7 cellular contexts compared by ENCODE assay signal in genomic region chr20:50958733-50959542, GRCh38. TPM values are rescaled to one million over a fixed set of nuclear protein-coding genes. Genes with fewer than 3 reads are reported as not detected.
A peak's percentile ranks its signal among the peaks of the same experiment; 100 is the strongest.
DNase-seq lines count a peak whose midpoint lies in the region; ATAC-seq, FAIRE-seq and TF ChIP-seq lines count a peak whose summit lies in the region.

MOCS3 (plus strand) TSS chr20:50958818; CDS start chr20:50958843, 25 bp downstream.

- CTCF ChIA-PET in HCT116 (lab: Charles Lee), result interaction anchor here (1.0 to 1.9 kb wide), 5 partner anchors 23 to 164 kb away, joined by 3 to 7 read pairs (median 5); partner anchors contain the start of gene BCAS4

- RAD21 ChIA-PET in HCT116 (lab: Charles Lee; ENCODE audit: low non-redundant PET in 1 of 2, low total read pairs in 2 of 2, uncharacterized antibody in 2 of 2, unreplicated experiment in 2 of 2), result no interaction called here

- WGBS in small intestine, 3 donors, result 2 to 3% (median 2%) methylated on average over 60 to 65 of the region's 65 CpGs

- no peaks in the 10 kb centered on the region for H3K9me2 ChIP-seq in HCT116 (ENCODE audit: insufficient read depth)

- H3K27me3 ChIP-seq in HCT116 (ENCODE audit: insufficient read depth, low read length), result no peaks in the 10 kb centered on the region
- H3K27me3 ChIP-seq in WERI-Rb-1 (ENCODE audit: insufficient read depth, low read depth, severe bottlenecking), result no peaks in the 10 kb centered on the region
- H3K27me3 ChIP-seq in breast epithelium, result no peaks in the 10 kb centered on the region
- H3K27me3 ChIP-seq in small intestine (ENCODE audit: control insufficient read depth in 2 of 2, insufficient read depth in 2 of 2, low read length in 2 of 2), result no peaks in the 10 kb centered on the region

- BruUV-seq in HCT116 (replicated peaks; lab: Mats Ljungman, UMichigan), result TSS peak; percentile 76

- FAIRE-seq in GM12892 (lab: Jason Lieb, UNC), result peak; percentile 94
- no peak for FAIRE-seq in small intestine (lab: Jason Lieb, UNC)

- no peak for TF ChIP-seq RAD21 in HCT116 (IDR thresholded peaks at IDR 0.05; ENCODE audit: low read depth)

- POLR2A ChIA-PET in HCT116 (lab: Charles Lee), result interaction anchor here (0.8 to 2.3 kb wide), 7 partner anchors 8 to 164 kb away, joined by 3 to 9 read pairs (median 4); partner anchors contain the start of genes ADNP and BCAS4

- DNase-seq in GM12892 (ENCODE audit: insufficient read length), result peak; percentile 57
- DNase-seq in HCT116 (ENCODE audit: low read depth, low spot score), result peak; percentile 90
- peak; percentile 95 for DNase-seq in NB4 (ENCODE audit: low read depth)
- DNase-seq in WERI-Rb-1, result peak; percentile 80
- peak; percentile 75 to 79 for DNase-seq in breast epithelium (ENCODE audit: low spot score in 2 of 2)
- peak; percentile 79 for DNase-seq in iPS-NIHi7 (ENCODE audit: extremely low spot score)
- peak; percentile 90 for DNase-seq in small intestine

- intact Hi-C loops in HCT116 (cut with micrococcal nuclease), result no loop called here
- intact Hi-C loops in breast epithelium (cut with DNase I; ENCODE audit: low total_unique reads), result no loop called here

- H3K4me2 ChIP-seq in HCT116 (ENCODE audit: low read length), result peak within 1 kb of the TSS; percentile 82

- H3K27ac ChIP-seq in HCT116 (ENCODE audit: low read depth, low read length) (peak within 1 kb of the TSS; percentile 66), WERI-Rb-1 (peak within 1 kb of the TSS; percentile 99), breast epithelium (peak within 1 kb of the TSS; percentile 94 to 96), small intestine (ENCODE audit: low read depth in 1 of 2, low read length in 1 of 2) (peak within 1 kb of the TSS; percentile 56 to 94)

- H3K4me1 ChIP-seq in HCT116 (ENCODE audit: control insufficient read depth in 1 of 2, insufficient read depth in 2 of 2, low read length in 2 of 2) (peaks cover 14 to 19% of the 10 kb centered on the region in 2 experiments), breast epithelium (peaks cover 0 to 23% of the 10 kb centered on the region in 2 donors), small intestine (ENCODE audit: control insufficient read depth in 2 of 2, insufficient read depth in 1 of 2, low read depth in 1 of 2, low read length in 1 of 2) (peaks cover 12 to 15% of the 10 kb centered on the region in 2 donors)

- H3K36me3 ChIP-seq in HCT116 (ENCODE audit: control insufficient read depth in 1 of 2, insufficient read depth in 2 of 2, low read length in 2 of 2), result peaks cover 0 to 14% of the 10 kb centered on the region in 2 experiments; a peak in 3 of 4 replicates
- H3K36me3 ChIP-seq in WERI-Rb-1, result peaks cover 25% of the 10 kb centered on the region
- H3K36me3 ChIP-seq in breast epithelium, result no peaks in the 10 kb centered on the region
- H3K36me3 ChIP-seq in small intestine (ENCODE audit: control insufficient read depth in 2 of 2, insufficient read depth in 2 of 2, low read length in 2 of 2), result peaks cover 0 to 2% of the 10 kb centered on the region in 2 donors

- no peak; the same call in 1 of the 2 replicates for TF ChIP-seq POLR2A in GM12892 (IDR thresholded peaks at IDR 0.05; ENCODE audit: low read depth, low read length)
- TF ChIP-seq POLR2A in HCT116 (IDR thresholded peaks at IDR 0.05; ENCODE audit: borderline replicate concordance, extremely low read depth, insufficient read depth, insufficient read length), result no peak
- TF ChIP-seq POLR2A in NB4 (IDR thresholded peaks at IDR 0.05; ENCODE audit: extremely low read depth, insufficient read length), result no peak
- TF ChIP-seq POLR2A in breast epithelium (IDR thresholded peaks at IDR 0.05), result no peak

- H3K4me3 ChIP-seq in HCT116 (replicated peaks in 1 of 2; ENCODE audit: low read depth in 1 of 2, low read length in 2 of 2), result peak within 1 kb of the TSS; percentile 60 to 77
- H3K4me3 ChIP-seq in NB4 (ENCODE audit: low read depth, low read length), result peak within 1 kb of the TSS; percentile 88
- peak within 1 kb of the TSS; percentile 91 for H3K4me3 ChIP-seq in WERI-Rb-1 (ENCODE audit: low read depth, low read length)
- peak within 1 kb of the TSS; percentile 59 to 95 (median 92) for H3K4me3 ChIP-seq in breast epithelium
- H3K4me3 ChIP-seq in small intestine (ENCODE audit: low read depth in 1 of 2, low read length in 2 of 2), result peak within 1 kb of the TSS; percentile 88 to 92

- H3K79me2 ChIP-seq in HCT116 (ENCODE audit: insufficient read depth, low read length), result peaks cover 76% of the 10 kb centered on the region

- peak within 1 kb of the TSS; percentile 80 for H2AFZ ChIP-seq in HCT116 (ENCODE audit: low read depth, low read length, poor library complexity, severe bottlenecking)

- ATAC-seq in HCT116, result peak; percentile 83

- peak within 1 kb of the TSS; percentile 96 for H3K9ac ChIP-seq in HCT116 (ENCODE audit: low read length)

- H4K20me1 ChIP-seq in HCT116 (ENCODE audit: insufficient read depth), result peaks cover 18% of the 10 kb centered on the region; the same call in 1 of the 2 replicates

- TF ChIP-seq CTCF in HCT116 (IDR thresholded peaks at IDR 0.05 in 2 of 3, conservative IDR thresholded peaks at IDR 0.05 in 1 of 3; ENCODE audit: borderline replicate concordance in 1 of 3, insufficient read depth in 1 of 3, low read depth in 2 of 3, low read length in 2 of 3) (no peak), NB4 (IDR thresholded peaks at IDR 0.05; ENCODE audit: low read depth, low read length) (no peak), WERI-Rb-1 (IDR thresholded peaks at IDR 0.05; ENCODE audit: low read depth, low read length) (no peak), breast epithelium (IDR thresholded peaks at IDR 0.05) (peak in 2 of 3 donors; percentile 4 to 11)

- H3K9me3 ChIP-seq in HCT116 (ENCODE audit: control insufficient read depth in 1 of 2, insufficient read depth in 1 of 2, low read depth in 1 of 2, low read length in 2 of 2) (no peaks in the 10 kb centered on the region), WERI-Rb-1 (ENCODE audit: severe bottlenecking) (no peaks in the 10 kb centered on the region), breast epithelium (no peaks in the 10 kb centered on the region), small intestine (ENCODE audit: control insufficient read depth, low read depth) (no peaks in the 10 kb centered on the region)

TF ChIP-seq in HCT116, 20 proteins besides CTCF, POLR2A, EP300 and RAD21 (continues in another document):
- peak; percentile 4 for TF ChIP-seq TCF7L2 (IDR thresholded peaks at IDR 0.05; ENCODE audit: borderline replicate concordance, extremely low read depth, insufficient read depth, insufficient read length)
- peak; percentile 42; the same call in 1 of the 2 replicates for TF ChIP-seq SIN3A (IDR thresholded peaks at IDR 0.05; ENCODE audit: low read depth)
- TF ChIP-seq EZH2 (IDR thresholded peaks at IDR 0.05), result no peak
- no peak for TF ChIP-seq EZH2phosphoT487 (IDR thresholded peaks at IDR 0.05; ENCODE audit: borderline replicate concordance)
- TF ChIP-seq, protein P1, sequence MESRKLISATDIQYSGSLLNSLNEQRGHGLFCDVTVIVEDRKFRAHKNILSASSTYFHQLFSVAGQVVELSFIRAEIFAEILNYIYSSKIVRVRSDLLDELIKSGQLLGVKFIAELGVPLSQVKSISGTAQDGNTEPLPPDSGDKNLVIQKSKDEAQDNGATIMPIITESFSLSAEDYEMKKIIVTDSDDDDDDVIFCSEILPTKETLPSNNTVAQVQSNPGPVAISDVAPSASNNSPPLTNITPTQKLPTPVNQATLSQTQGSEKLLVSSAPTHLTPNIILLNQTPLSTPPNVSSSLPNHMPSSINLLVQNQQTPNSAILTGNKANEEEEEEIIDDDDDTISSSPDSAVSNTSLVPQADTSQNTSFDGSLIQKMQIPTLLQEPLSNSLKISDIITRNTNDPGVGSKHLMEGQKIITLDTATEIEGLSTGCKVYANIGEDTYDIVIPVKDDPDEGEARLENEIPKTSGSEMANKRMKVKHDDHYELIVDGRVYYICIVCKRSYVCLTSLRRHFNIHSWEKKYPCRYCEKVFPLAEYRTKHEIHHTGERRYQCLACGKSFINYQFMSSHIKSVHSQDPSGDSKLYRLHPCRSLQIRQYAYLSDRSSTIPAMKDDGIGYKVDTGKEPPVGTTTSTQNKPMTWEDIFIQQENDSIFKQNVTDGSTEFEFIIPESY (IDR thresholded peaks at IDR 0.05; ENCODE audit: extremely low read depth, insufficient replicate concordance, low read length), result no peak
- no peak for TF ChIP-seq REST (IDR thresholded peaks at IDR 0.05; ENCODE audit: low read depth)
- peak; percentile 66 for TF ChIP-seq POLR2AphosphoS5 (IDR thresholded peaks at IDR 0.05; ENCODE audit: low read depth, low read length)
- no peak for TF ChIP-seq ATF3 (IDR thresholded peaks at IDR 0.05)
- no peak for TF ChIP-seq CEBPB (IDR thresholded peaks at IDR 0.05; ENCODE audit: low read depth)
- peak; percentile 62 for TF ChIP-seq ZFX (IDR thresholded peaks at IDR 0.05)

RNA-seq across cellular contexts. Expression of gene MOCS3, which starts in this region (rescaled TPM):
- polyA plus RNA-seq in GM12892 (2012; ENCODE audit: missing spikeins), result 1.9 TPM
- 6.4 TPM for total RNA-seq in HCT116 (2021; ENCODE audit: unreplicated experiment)
- polyA plus RNA-seq in HCT116 (2012), result 2.9 and 3.4 TPM in 2 replicates
- 1 to 10 TPM; 4.5 to 6.4 (median 4.9) TPM for total RNA-seq in breast epithelium
- 1 to 10 TPM; 2.2 to 3.5 (median 2.2) TPM for polyA plus RNA-seq in small intestine

Comparison
In these comparisons a context has a peak if more than half of its experiments do, and no peak if none do; other contexts are left out.
1. Peak in every context shown above with its lines: DNase-seq, ATAC-seq, H3K4me3 ChIP-seq and H3K27ac ChIP-seq.
2. CTCF ChIP-seq: peak in breast epithelium (2 of 3); none in HCT116 (0 of 3), NB4 (single experiment) and WERI-Rb-1 (single experiment).